8 cellular contexts compared by ENCODE assay signal in genomic region chrX:40155617-40156471, GRCh38. TPM values are rescaled to one million over a fixed set of nuclear protein-coding genes. Genes with fewer than 3 reads are reported as not detected.
DNase-seq lines count a peak whose midpoint lies in the region; ATAC-seq and TF ChIP-seq lines count a peak whose summit lies in the region.

No MANE protein-coding gene starts in this region.

- H3K27me3 ChIP-seq in RWPE2 (ENCODE audit: insufficient read depth, poor library complexity, severe bottlenecking) (no peaks in the 10 kb centered on the region), left ventricle myocardium inferior (ENCODE audit: low read depth) (no peaks in the 10 kb centered on the region)

- intact Hi-C loops in left ventricle myocardium inferior (cut with micrococcal nuclease): no loop called here
- intact Hi-C loops in sciatic nerve (cut with DNase I): loop anchor here (5.0 kb wide), 1 partner anchor 59 kb away; the partner anchor contains the start of gene BCOR

- H3K36me3 ChIP-seq in RWPE2 (ENCODE audit: low read depth) (no peaks in the 10 kb centered on the region), left ventricle myocardium inferior (no peaks in the 10 kb centered on the region)

- H3K4me1 ChIP-seq in RWPE2 (ENCODE audit: insufficient read depth, poor library complexity, severe bottlenecking) (no peaks in the 10 kb centered on the region), left ventricle myocardium inferior (peaks cover 24% of the 10 kb centered on the region)

- no peak for DNase-seq in GM12864 (ENCODE audit: low read depth)
- DNase-seq in RWPE2 (ENCODE audit: low spot score): no peak
- DNase-seq in left ventricle myocardium inferior: no peak
- no peak for DNase-seq in sciatic nerve (ENCODE audit: low spot score)
- no peak for DNase-seq in hippocampal formation (lab: John Stamatoyannopoulos, UW)
- no peak for DNase-seq in NCI-H2196 (lab: John Stamatoyannopoulos, UW; ENCODE audit: unreplicated experiment)

- no peak for TF ChIP-seq CTCF in GM12864 (IDR thresholded peaks at IDR 0.05; ENCODE audit: low read depth, low read length, missing control alignments)
- no peak for TF ChIP-seq CTCF in RWPE2 (IDR thresholded peaks at IDR 0.05; ENCODE audit: poor library complexity, severe bottlenecking)
- no peak for TF ChIP-seq CTCF in left ventricle myocardium inferior (IDR thresholded peaks at IDR 0.05; ENCODE audit: borderline replicate concordance)

- ATAC-seq in RWPE2 (ENCODE audit: low read depth): no peak
- peak; percentile 16 for ATAC-seq in sciatic nerve
- no peak for ATAC-seq in GM18907 (IDR thresholded peaks at IDR 0.05; ENCODE audit: unreplicated experiment)
- ATAC-seq in HG03442 (IDR thresholded peaks at IDR 0.05; ENCODE audit: unreplicated experiment): no peak

- H3K27ac ChIP-seq in RWPE2 (ENCODE audit: poor library complexity, severe bottlenecking) (no peak overlapping the region), left ventricle myocardium inferior (replicated peaks) (peak overlapping the region; percentile 90)

- H3K4me3 ChIP-seq in GM12864 (ENCODE audit: low read depth, low read length) (peak overlapping the region; percentile 42), RWPE2 (ENCODE audit: severe bottlenecking) (peak overlapping the region; percentile 23), left ventricle myocardium inferior (peak overlapping the region; percentile 66)

- H3K9me3 ChIP-seq in RWPE2 (ENCODE audit: severe bottlenecking) (no peaks in the 10 kb centered on the region), left ventricle myocardium inferior (replicated peaks) (no peaks in the 10 kb centered on the region)

RNA-seq across cellular contexts. Expression of gene BCOR, which starts 58.1 kb away (rescaled TPM):
- total RNA-seq in left ventricle myocardium inferior: 15.1 TPM
- 42.0 TPM for total RNA-seq in sciatic nerve
